In the genomic region with DNA sequence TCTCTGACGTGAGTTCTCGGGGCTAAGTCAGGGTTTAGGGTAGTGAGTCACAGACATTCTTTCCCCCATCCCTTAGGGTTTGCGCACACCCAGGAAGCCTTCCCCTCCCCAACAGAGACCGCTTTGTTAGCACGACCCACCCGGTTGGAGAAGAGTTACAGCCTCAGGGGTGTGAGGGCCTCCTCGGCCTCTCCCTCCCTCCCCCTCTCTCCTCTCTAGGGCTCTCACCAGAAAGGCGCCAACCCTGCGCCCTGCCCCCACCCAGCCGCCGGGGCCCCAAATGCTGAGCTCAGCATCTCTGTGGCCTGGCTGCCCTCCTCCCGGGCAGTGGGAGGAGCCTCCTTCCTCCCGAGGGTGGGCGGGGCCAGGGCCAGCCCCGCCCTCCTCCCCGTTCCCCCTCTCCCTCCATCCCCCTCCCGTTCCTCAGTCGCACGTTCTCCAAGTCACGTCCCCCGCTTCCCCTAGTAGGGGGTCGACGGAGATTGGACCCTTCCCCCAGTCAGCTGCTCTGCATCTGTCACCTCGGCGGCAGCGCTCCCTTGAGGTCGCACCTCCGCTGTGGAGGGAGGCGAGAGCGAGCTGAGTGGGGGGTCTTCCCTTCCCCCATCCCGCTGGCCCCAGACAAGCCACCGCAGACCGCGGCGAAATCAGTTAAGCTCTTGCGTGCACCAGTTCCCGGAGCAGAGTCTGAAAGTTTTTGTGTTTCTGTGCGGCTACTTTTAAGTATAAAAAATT, we compare ENCODE assay signal across 8 cellular contexts. TPM values are rescaled to one million over a fixed set of nuclear protein-coding genes. Genes with fewer than 3 reads are reported as not detected.
DNase-seq lines count a peak whose midpoint lies in the region; ATAC-seq and TF ChIP-seq lines count a peak whose summit lies in the region.

No MANE protein-coding gene starts in this region.

- no peaks in the 10 kb centered on the region for H3K79me2 ChIP-seq in ACC112 (ENCODE audit: control insufficient read depth, insufficient read depth, low read length, unreplicated experiment)

- peaks cover 52% of the 10 kb centered on the region for H3K4me1 Mint-ChIP-seq in activated CD8-positive, alpha-beta T cell treated with anti-CD3 and anti-CD28 coated beads for 36 hours (ENCODE audit: low read depth)

- no peaks in the 10 kb centered on the region for H3K9me3 Mint-ChIP-seq in activated CD8-positive, alpha-beta T cell treated with anti-CD3 and anti-CD28 coated beads for 36 hours

- CTCF ChIA-PET in activated CD8-positive, alpha-beta T cell treated with anti-CD3 and anti-CD28 coated beads for 36 hours (lab: Charles Lee) = interaction anchor here (0.6 to 3.4 kb wide), 22 partner anchors 9 to 212 kb away, joined by 3 to 35 read pairs (median 4); partner anchors contain the start of gene DDIT4

- H3K27me3 Mint-ChIP-seq in activated CD8-positive, alpha-beta T cell treated with anti-CD3 and anti-CD28 coated beads for 36 hours = no peaks in the 10 kb centered on the region

- H3K4me1 ChIP-seq in ACC112 (ENCODE audit: control insufficient read depth, insufficient read depth, low read length, unreplicated experiment) = peaks cover 51% of the 10 kb centered on the region

- peak overlapping the region; percentile 96 for H3K27ac Mint-ChIP-seq in activated CD8-positive, alpha-beta T cell treated with anti-CD3 and anti-CD28 coated beads for 36 hours

- H2AFZ ChIP-seq in ACC112 (ENCODE audit: low read length, unreplicated experiment) = peak overlapping the region; percentile 1

- peak overlapping the region; percentile 79 for H3K4me3 Mint-ChIP-seq in activated CD8-positive, alpha-beta T cell treated with anti-CD3 and anti-CD28 coated beads for 36 hours

- no peaks in the 10 kb centered on the region for H3K27me3 ChIP-seq in ACC112 (ENCODE audit: insufficient read depth, low read length)

- no peaks in the 10 kb centered on the region for H3K36me3 ChIP-seq in ACC112 (ENCODE audit: insufficient read depth, low read length)

- H3K4me3 ChIP-seq in ACC112 (ENCODE audit: low read depth, low read length) = peak overlapping the region; percentile 63

- POLR2A ChIA-PET in activated CD8-positive, alpha-beta T cell treated with anti-CD3 and anti-CD28 coated beads for 36 hours (lab: Charles Lee) = interaction anchor here (0.6 to 6.9 kb wide), 19 partner anchors 9 to 198 kb away, joined by 3 to 99 read pairs (median 6); partner anchors contain the start of genes ANAPC16, ASCC1, DDIT4 and SPOCK2

- DNase-seq in NCI-H526 treated with DMSO at 0.1 percent for 48 hours (lab: John Stamatoyannopoulos, UW) (peak; percentile 5), medulla oblongata (ENCODE audit: extremely low spot score) (peak; percentile 95)
- DNase-seq in activated CD8-positive, alpha-beta T cell treated with anti-CD3 and anti-CD28 coated beads for 36 hours = peak; percentile 96
- DNase-seq in effector CD8-positive, alpha-beta T cell (lab: John Stamatoyannopoulos, UW) = peak; percentile 64
- DNase-seq in stimulated activated CD8-positive, alpha-beta memory T cell treated with anti-CD3 and anti-CD28 coated beads, Interleukin-12 subunit alpha, Interleukin-12 subunit beta, amount 100 ng/mL, for 4 hours (ENCODE audit: low read depth) = peak; percentile 69

- H3K27ac ChIP-seq in ACC112 (ENCODE audit: low read depth, low read length) = peak overlapping the region; percentile 87

- intact Hi-C loops in activated CD8-positive, alpha-beta T cell treated with anti-CD3 and anti-CD28 coated beads for 36 hours (cut with micrococcal nuclease) = loop anchor here (5.0 kb wide), 1 partner anchor 37 kb away; no protein-coding TSS in a partner anchor

- no peak for TF ChIP-seq CTCF in activated CD8-positive, alpha-beta T cell treated with anti-CD3 and anti-CD28 coated beads for 36 hours (IDR thresholded peaks at IDR 0.05)

- H3K36me3 Mint-ChIP-seq in activated CD8-positive, alpha-beta T cell treated with anti-CD3 and anti-CD28 coated beads for 36 hours (ENCODE audit: low read depth) = peaks cover 2% of the 10 kb centered on the region

- ATAC-seq in GM18870 (IDR thresholded peaks at IDR 0.05; ENCODE audit: unreplicated experiment) (peak; percentile 32), HG03103 (IDR thresholded peaks at IDR 0.05; ENCODE audit: low read depth, unreplicated experiment) (peak; percentile 59)
- peak; percentile 82 for ATAC-seq in activated CD8-positive, alpha-beta T cell treated with anti-CD3 and anti-CD28 coated beads for 36 hours

RNA-seq across cellular contexts. Expression of gene DDIT4, which starts 13.0 kb away (rescaled TPM):
- total RNA-seq in activated CD8-positive, alpha-beta T cell treated with anti-CD3 and anti-CD28 coated beads for 36 hours = 1,000 to 10,000 TPM; 1,071 to 1,096 TPM

RNA-seq across cellular contexts. Expression of gene ASCC1, which starts 44.7 kb away (rescaled TPM):
- total RNA-seq in activated CD8-positive, alpha-beta T cell treated with anti-CD3 and anti-CD28 coated beads for 36 hours = 10 to 100 TPM; 61.6 to 66.2 TPM

RNA-seq across cellular contexts. Expression of gene ANAPC16, which starts 44.9 kb away (rescaled TPM):
- total RNA-seq in activated CD8-positive, alpha-beta T cell treated with anti-CD3 and anti-CD28 coated beads for 36 hours = 100 to 1,000 TPM in 1 of 2 experiments, 10 to 100 TPM in 1; 94.6 to 101 TPM

Comparison
In these comparisons a context has a peak if more than half of its experiments do, and no peak if none do; other contexts are left out.
1. Peak in every context shown above with its lines: DNase-seq, ATAC-seq, H3K4me3 ChIP-seq and H3K27ac ChIP-seq.
2. ATAC-seq: peak in every context shown above with its lines; median percentile 82 in activated CD8-positive, alpha-beta T cell treated with anti-CD3 and anti-CD28 coated beads for 36 hours; 59 in HG03103; 32 in GM18870.
3. DNase-seq: peak in every context shown above with its lines; median percentile 96 in activated CD8-positive, alpha-beta T cell treated with anti-CD3 and anti-CD28 coated beads for 36 hours; 95 in medulla oblongata; 69 in stimulated activated CD8-positive, alpha-beta memory T cell treated with anti-CD3 and anti-CD28 coated beads, Interleukin-12 subunit alpha, Interleukin-12 subunit beta, amount 100 ng/mL, for 4 hours; 64 in effector CD8-positive, alpha-beta T cell; 5 in NCI-H526 treated with DMSO at 0.1 percent for 48 hours.